ENCODE assay signal across 9 cellular contexts in the genomic region with DNA sequence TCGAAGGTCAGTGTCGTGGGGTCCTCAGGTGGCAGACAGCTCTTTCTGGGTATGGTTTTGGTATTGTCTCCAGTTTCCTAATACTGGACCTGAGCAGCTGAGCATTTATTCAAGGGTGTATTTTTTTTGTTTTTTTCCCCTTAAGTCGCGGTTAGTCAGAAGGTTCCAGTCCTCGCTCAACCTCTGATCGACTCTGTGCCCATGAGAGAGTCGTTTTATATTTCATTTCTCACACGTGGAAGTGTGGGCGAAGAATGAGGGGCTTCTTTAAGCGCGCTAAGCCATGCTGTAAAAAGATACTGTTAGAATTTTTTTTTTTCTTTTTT. TPM values are rescaled to one million over a fixed set of nuclear protein-coding genes. Genes with fewer than 3 reads are reported as not detected.
DNase-seq lines count a peak whose midpoint lies in the region; ATAC-seq and TF ChIP-seq lines count a peak whose summit lies in the region.
"Had no signal": no experiment of that assay in that cellular context is flagged by ENCODE, and none has a peak within 500 bp of the region (broad histone marks: within the 10 kb centered on the region; RNA-seq: fewer than 3 reads in every experiment).

No MANE protein-coding gene starts in this region.

- POLR2A ChIA-PET in Caco-2 (lab: Charles Lee) = interaction anchor here (1.3 kb wide), 1 partner anchor 26 kb away, joined by 4 read pairs; the partner anchor contains the start of gene SLC25A21
- POLR2A ChIA-PET in activated CD4-positive, alpha-beta memory T cell treated with anti-CD3 and anti-CD28 coated beads for 36 hours (lab: Charles Lee) = no interaction called here

- H3K9me3 Mint-ChIP-seq in Caco-2 (ENCODE audit: unreplicated experiment) = no peaks in the 10 kb centered on the region
- H3K9me3 Mint-ChIP-seq in activated CD4-positive, alpha-beta memory T cell treated with anti-CD3 and anti-CD28 coated beads for 36 hours = no peaks in the 10 kb centered on the region

- H3K27me3 ChIP-seq in Caco-2 (replicated peaks; ENCODE audit: control insufficient read depth, insufficient read depth, low read length) (no peaks in the 10 kb centered on the region), heart left ventricle (no peaks in the 10 kb centered on the region), prostate gland (replicated peaks; ENCODE audit: insufficient read depth) (no peaks in the 10 kb centered on the region)

- 13 to 22% (median 18%) methylated on average over 11 of the region's 11 CpGs for WGBS in heart left ventricle, 4 donors
- WGBS in prostate gland = 2% methylated on average over 11 of the region's 11 CpGs

- peaks cover 18% of the 10 kb centered on the region for H3K4me1 Mint-ChIP-seq in Caco-2 (ENCODE audit: low read depth, unreplicated experiment)
- peaks cover 15% of the 10 kb centered on the region for H3K4me1 Mint-ChIP-seq in activated CD4-positive, alpha-beta memory T cell treated with anti-CD3 and anti-CD28 coated beads for 36 hours (ENCODE audit: low read depth)

- H3K4me3 ChIP-seq in Caco-2 (ENCODE audit: low read depth, low read length) (peak overlapping the region; percentile 73), heart left ventricle (peak overlapping the region; percentile 39 to 90 (median 63)), prostate gland (peak overlapping the region; percentile 48 to 60)

- TF ChIP-seq CTCF in Caco-2 (IDR thresholded peaks at IDR 0.05; ENCODE audit: insufficient read depth in 1 of 2, low read depth in 1 of 2, low read length in 1 of 2, severe bottlenecking in 1 of 2, unreplicated experiment in 1 of 2) (no peak), heart left ventricle (IDR thresholded peaks at IDR 0.05) (peak in 1 of 12 donors; percentile 13), prostate gland (IDR thresholded peaks at IDR 0.05) (peak in 1 of 4 experiments; percentile 4)

- H3K27ac ChIP-seq in heart left ventricle = peak overlapping the region; percentile 57 to 91 (median 85)
- peak overlapping the region; percentile 86 to 93 for H3K27ac ChIP-seq in prostate gland

- H3K36me3 Mint-ChIP-seq in Caco-2 (ENCODE audit: insufficient read depth, unreplicated experiment) = peaks cover 9% of the 10 kb centered on the region
- H3K36me3 Mint-ChIP-seq in activated CD4-positive, alpha-beta memory T cell treated with anti-CD3 and anti-CD28 coated beads for 36 hours = no peaks in the 10 kb centered on the region

- no peaks in the 10 kb centered on the region for H3K36me3 ChIP-seq in Caco-2 (ENCODE audit: control insufficient read depth, insufficient read depth, low read length)
- H3K36me3 ChIP-seq in heart left ventricle = no peaks in the 10 kb centered on the region
- H3K36me3 ChIP-seq in prostate gland = no peaks in the 10 kb centered on the region

- BruUV-seq in Caco-2 (replicated peaks; lab: Mats Ljungman, UMichigan) = no TSS peak

- DNase-seq in Caco-2 = no peak
- DNase-seq in activated CD4-positive, alpha-beta memory T cell treated with anti-CD3 and anti-CD28 coated beads for 36 hours = no peak
- no peak for DNase-seq in heart left ventricle
- DNase-seq in prostate gland (ENCODE audit: low spot score) = no peak
- DNase-seq in UCSD-AML1 (lab: John Stamatoyannopoulos, UW; ENCODE audit: unreplicated experiment) = no peak
- DNase-seq in SK-N-DZ (ENCODE audit: low spot score) = no peak
- DNase-seq in GM19240 (ENCODE audit: insufficient read length, low spot score) = no peak
- DNase-seq: activated CD4-positive, alpha-beta T cell treated with anti-CD3 and anti-CD28 coated beads for 1 hour had no signal

- H3K9me3 ChIP-seq in Caco-2 (no peaks in the 10 kb centered on the region), heart left ventricle (no peaks in the 10 kb centered on the region), prostate gland (no peaks in the 10 kb centered on the region)

- H3K27ac Mint-ChIP-seq in Caco-2 (ENCODE audit: unreplicated experiment) = peak overlapping the region; percentile 98
- H3K27ac Mint-ChIP-seq in activated CD4-positive, alpha-beta memory T cell treated with anti-CD3 and anti-CD28 coated beads for 36 hours = no peak overlapping the region

- H3K27me3 Mint-ChIP-seq in Caco-2 (ENCODE audit: insufficient read depth, unreplicated experiment) = no peaks in the 10 kb centered on the region
- H3K27me3 Mint-ChIP-seq in activated CD4-positive, alpha-beta memory T cell treated with anti-CD3 and anti-CD28 coated beads for 36 hours = peaks cover 15% of the 10 kb centered on the region

- intact Hi-C loops in Caco-2 (cut with micrococcal nuclease; ENCODE audit: unreplicated experiment) (loop anchor here (1.0 to 5.0 kb wide), 3 partner anchors 26 to 48 kb away; partner anchors contain the start of gene SLC25A21), heart left ventricle (cut with DNase I) (no loop called here), prostate gland (cut with DNase I) (no loop called here)
- intact Hi-C loops in activated CD4-positive, alpha-beta memory T cell treated with anti-CD3 and anti-CD28 coated beads for 36 hours (cut with micrococcal nuclease) = no loop called here

- ATAC-seq in heart left ventricle (peak in 1 of 4 donors; percentile 13), GM21360 (IDR thresholded peaks at IDR 0.05; ENCODE audit: unreplicated experiment) (no peak)

- H3K4me3 Mint-ChIP-seq in Caco-2 (ENCODE audit: unreplicated experiment) = peak overlapping the region; percentile 98
- peak overlapping the region; percentile 60 for H3K4me3 Mint-ChIP-seq in activated CD4-positive, alpha-beta memory T cell treated with anti-CD3 and anti-CD28 coated beads for 36 hours

- CTCF ChIA-PET in Caco-2 (lab: Charles Lee) = interaction anchor here (1.3 to 1.9 kb wide), 3 partner anchors 55 to 645 kb away, joined by 3 to 5 read pairs (median 4); no protein-coding TSS in a partner anchor
- CTCF ChIA-PET in activated CD4-positive, alpha-beta memory T cell treated with anti-CD3 and anti-CD28 coated beads for 36 hours (lab: Charles Lee) = no interaction called here

- no peak for TF ChIP-seq POLR2A in heart left ventricle (IDR thresholded peaks at IDR 0.05)
- no peak for TF ChIP-seq POLR2A in prostate gland (IDR thresholded peaks at IDR 0.05)

- H3K4me1 ChIP-seq in Caco-2 = peaks cover 13% of the 10 kb centered on the region; the same call in 1 of the 2 replicates
- H3K4me1 ChIP-seq in heart left ventricle = peaks cover 0 to 15% (median 0%) of the 10 kb centered on the region in 12 donors
- no peaks in the 10 kb centered on the region for H3K4me1 ChIP-seq in prostate gland (replicated peaks)

RNA-seq across cellular contexts. Expression of gene MIPOL1, which starts 0.5 kb away (rescaled TPM):
- total RNA-seq in Caco-2 (2022) (18.7 and 20.9 TPM in 2 replicates), heart left ventricle (1 to 10 TPM; 2.9 to 7.3 (median 5.3) TPM), prostate gland (10 to 100 TPM; 14.4 to 31.4 TPM)
- under 1 TPM; 0.14 to 0.51 TPM for total RNA-seq in activated CD4-positive, alpha-beta memory T cell treated with anti-CD3 and anti-CD28 coated beads for 36 hours
- 1 to 10 TPM in 1 of 2 donors, under 1 TPM in 1; 0.99 to 2.6 TPM for polyA plus RNA-seq in heart left ventricle
- polyA plus RNA-seq in SK-N-DZ (2014; cell fraction: cytosol; rRNA removed) = 0.08 and 0.17 TPM in 2 replicates
- polyA plus RNA-seq in SK-N-DZ (2014; cell fraction: nucleus; rRNA removed) = 0.14 and 0.29 TPM in 2 replicates

RNA-seq across cellular contexts. Expression of gene SLC25A21, which starts 25.8 kb away (rescaled TPM):
- total RNA-seq in Caco-2 (2022) = 3.2 and 3.6 TPM in 2 replicates
- not detected for total RNA-seq in activated CD4-positive, alpha-beta memory T cell treated with anti-CD3 and anti-CD28 coated beads for 36 hours
- 1 to 10 TPM in 2 of 9 donors, under 1 TPM in 6, not detected in 1; 0.12 to 1.6 (median 0.24) TPM for total RNA-seq in heart left ventricle
- under 1 TPM; 0.23 to 0.24 TPM for polyA plus RNA-seq in heart left ventricle
- total RNA-seq in prostate gland = 1 to 10 TPM; 1.5 to 7.7 TPM
- not detected in 2 replicates for polyA plus RNA-seq in SK-N-DZ (2014; cell fraction: cytosol; rRNA removed)
- polyA plus RNA-seq in SK-N-DZ (2014; cell fraction: nucleus; rRNA removed) = not detected in 2 replicates
